22 cellular contexts compared by ENCODE assay signal in genomic region chr1:4023678-4024077, GRCh38.
"Had no signal": no experiment of that assay in that cellular context is flagged by ENCODE, and none has a peak within 500 bp of the region (broad histone marks: within the 10 kb centered on the region; RNA-seq: fewer than 3 reads in every experiment).

No MANE protein-coding gene starts in this region.

- H3K27me3 ChIP-seq: foreskin keratinocyte, pancreas, testis, tibial nerve had no signal

- ATAC-seq: effector memory CD8-positive, alpha-beta T cell; foreskin keratinocyte; left colon; left ventricle myocardium superior; pancreas; psoas muscle; sciatic nerve; stimulated activated memory B cell treated with anti-CD40 and anti-IgM and Interleukin-4, amounts not matched to agents 10 μg/mL and 1 μg/mL and 100 μg/mL, for 72 hours had no signal

- H3K27ac ChIP-seq: foreskin keratinocyte, pancreas, psoas muscle, spleen, testis, tibial nerve had no signal

- H3K4me3 ChIP-seq: lung, pancreas, psoas muscle, spleen, testis, tibial nerve had no signal

- H3K4me1 ChIP-seq: foreskin keratinocyte, pancreas, psoas muscle, tibial nerve had no signal

- H3K36me3 ChIP-seq: pancreas, spleen, tibial nerve had no signal

- DNase-seq: effector memory CD8-positive, alpha-beta T cell; foreskin keratinocyte; head of caudate nucleus; hippocampal formation; left colon; left ventricle myocardium superior; mesenchymal stem cell; midbrain; naive B cell; occipital lobe; pancreas; psoas muscle; retina; spleen; stimulated activated CD4-positive, alpha-beta T cell treated with anti-CD3 and anti-CD28 coated beads, Interleukin-15, amount 100 ng/mL, for 24 hours; stimulated activated CD4-positive, alpha-beta T cell treated with anti-CD3 and anti-CD28 coated beads, Interleukin-1b, Interleukin-23, amount 100 ng/mL, for 48 hours; stimulated activated CD4-positive, alpha-beta T cell treated with anti-CD3 and anti-CD28 coated beads, Interleukin-4, amount 100 ng/mL, for 24 hours; testis had no signal

- H3K9me3 ChIP-seq: pancreas, psoas muscle, spleen, testis had no signal
